In the genomic region with DNA sequence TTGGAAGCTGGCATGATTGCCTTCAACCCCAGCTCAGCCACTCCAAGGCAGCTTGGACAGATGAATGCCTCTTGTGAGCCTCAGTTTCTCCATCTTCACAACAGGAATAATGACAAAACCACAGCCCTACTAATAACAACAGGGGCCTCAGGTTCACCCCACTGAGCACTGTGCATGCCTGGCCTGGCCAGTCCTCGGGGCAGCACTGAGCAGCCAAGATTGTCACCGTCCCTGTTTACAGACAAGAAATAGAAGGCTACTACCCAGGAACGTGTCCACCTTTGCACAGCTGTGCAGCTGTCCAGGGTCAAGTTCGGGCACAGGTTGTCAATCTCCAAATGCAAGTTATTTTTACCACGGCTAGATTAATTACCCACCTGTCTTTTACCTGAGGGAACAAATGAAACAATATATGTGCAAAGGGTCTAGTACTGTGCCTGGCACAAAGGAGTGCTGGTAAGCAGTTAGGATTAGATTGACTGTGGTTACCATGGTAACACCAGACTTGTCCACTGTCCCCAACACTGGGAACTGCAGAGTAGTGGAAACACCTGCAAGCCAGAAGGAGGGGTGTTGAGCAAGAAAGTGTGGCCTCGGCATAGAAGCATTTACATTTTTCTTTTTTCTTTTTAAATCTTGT, we compare ENCODE assay signal across 25 cellular contexts.
A peak's percentile ranks its signal among the peaks of the same experiment; 100 is the strongest.
DNase-seq lines count a peak whose midpoint lies in the region; ATAC-seq and TF ChIP-seq lines count a peak whose summit lies in the region.
"Had no signal": no experiment of that assay in that cellular context is flagged by ENCODE, and none has a peak within 500 bp of the region (broad histone marks: within the 10 kb centered on the region; RNA-seq: fewer than 3 reads in every experiment).

No MANE protein-coding gene starts in this region.

- H3K4me1 Mint-ChIP-seq in chondrocyte (ENCODE audit: low read depth) = no peaks in the 10 kb centered on the region
- H3K4me1 Mint-ChIP-seq: activated naive CD8-positive, alpha-beta T cell treated with anti-CD3 and anti-CD28 coated beads, Interleukin-2, amount 50 U/mL, for 24 hours; naive B cell had no signal

- H3K4me3 Mint-ChIP-seq in chondrocyte (ENCODE audit: unreplicated experiment) = no peak overlapping the region
- H3K4me3 Mint-ChIP-seq: activated naive CD8-positive, alpha-beta T cell treated with anti-CD3 and anti-CD28 coated beads, Interleukin-2, amount 50 U/mL, for 24 hours; naive B cell; WTC11 had no signal

- TF ChIP-seq POLR2A in lower leg skin (IDR thresholded peaks at IDR 0.05) = no peak

- no peaks in the 10 kb centered on the region for H3K9me3 Mint-ChIP-seq in chondrocyte (ENCODE audit: low read depth)
- H3K9me3 Mint-ChIP-seq: activated naive CD8-positive, alpha-beta T cell treated with anti-CD3 and anti-CD28 coated beads, Interleukin-2, amount 50 U/mL, for 24 hours; naive B cell had no signal

- peaks cover 13% of the 10 kb centered on the region for H3K4me1 ChIP-seq in psoas muscle
- H3K4me1 ChIP-seq: tibial nerve had no signal

- no peaks in the 10 kb centered on the region for H3K36me3 Mint-ChIP-seq in chondrocyte (ENCODE audit: low read depth)
- H3K36me3 Mint-ChIP-seq: naive B cell, WTC11 had no signal

- no peaks in the 10 kb centered on the region for H3K27me3 ChIP-seq in psoas muscle (ENCODE audit: insufficient read depth in 3 of 3, low read length in 2 of 3)
- H3K27me3 ChIP-seq: brain microvascular endothelial cell, tibial nerve had no signal

- ATAC-seq in esophagus mucosa = peak; percentile 14
- ATAC-seq in psoas muscle = peak; percentile 75 to 91 (median 82)
- no peak for ATAC-seq in HG02588 (IDR thresholded peaks at IDR 0.05; ENCODE audit: unreplicated experiment)
- ATAC-seq: activated naive CD8-positive, alpha-beta T cell treated with anti-CD3 and anti-CD28 coated beads, Interleukin-2, amount 50 U/mL, for 24 hours; right cardiac atrium; SK-N-SH treated with all-trans-retinoic acid at 6 μM for 48 hours; stimulated activated naive CD8-positive, alpha-beta T cell treated with anti-CD3 and anti-CD28 coated beads, Interleukin-15, Interleukin-2, amounts not matched to agents 100 U/mL and 50 U/mL, for 24 hours; WTC11 had no signal

- H3K9me3 ChIP-seq in psoas muscle = no peaks in the 10 kb centered on the region
- H3K9me3 ChIP-seq: tibial nerve had no signal

- no peak overlapping the region for H3K4me3 ChIP-seq in psoas muscle
- no peak overlapping the region for H3K4me3 ChIP-seq in lower leg skin (ENCODE audit: low read depth, poor library complexity, severe bottlenecking)
- H3K4me3 ChIP-seq: tibial nerve had no signal

- peak overlapping the region; percentile 16 for H3K27ac ChIP-seq in psoas muscle
- H3K27ac ChIP-seq: 22Rv1, brain microvascular endothelial cell, tibial nerve had no signal

- no peak overlapping the region for H3K27ac Mint-ChIP-seq in chondrocyte (ENCODE audit: unreplicated experiment)
- H3K27ac Mint-ChIP-seq: activated naive CD8-positive, alpha-beta T cell treated with anti-CD3 and anti-CD28 coated beads, Interleukin-2, amount 50 U/mL, for 24 hours had no signal

- intact Hi-C loops in psoas muscle (cut with DNase I) = no loop called here
- intact Hi-C loops in lower leg skin (cut with DNase I; ENCODE audit: low total_unique reads) = no loop called here

- no peaks in the 10 kb centered on the region for H3K36me3 ChIP-seq in psoas muscle (ENCODE audit: insufficient read depth in 1 of 2, low read depth in 1 of 2)
- H3K36me3 ChIP-seq: brain microvascular endothelial cell, tibial nerve had no signal

- peak; percentile 22 for DNase-seq in DMS 273 (lab: John Stamatoyannopoulos, UW; ENCODE audit: unreplicated experiment)
- no peak for DNase-seq in DMS 273 treated with DMSO at 0.1 percent for 48 hours (lab: John Stamatoyannopoulos, UW)
- DNase-seq in NAMALWA (ENCODE audit: low spot score) = peak; percentile 71
- no peak for DNase-seq in psoas muscle
- no peak for DNase-seq in lower leg skin (ENCODE audit: low spot score in 2 of 2)
- DNase-seq in chondrocyte (ENCODE audit: low spot score) = no peak
- DNase-seq: activated CD4-positive, alpha-beta T cell treated with anti-CD3 and anti-CD28 coated beads, Interleukin-2, amount 50 U/mL, for 4 hours; activated effector memory CD4-positive, alpha-beta T cell treated with Interleukin-2 at 50 U/mL for 16 hours; activated naive CD8-positive, alpha-beta T cell treated with anti-CD3 and anti-CD28 coated beads, Interleukin-2, amount 50 U/mL, for 24 hours; brain microvascular endothelial cell; effector memory CD4-positive, alpha-beta T cell; GOT3; naive B cell; NCI-H1105; NCI-H2107; right cardiac atrium; stimulated activated CD4-positive, alpha-beta T cell treated with anti-CD3 and anti-CD28 coated beads, Interleukin-12 subunit alpha, Interleukin-12 subunit beta, amount 100 ng/mL, for 4 hours; stimulated activated CD4-positive, alpha-beta T cell treated with anti-CD3 and anti-CD28 coated beads, Interleukin-4, amount 100 ng/mL, for 4 hours; stimulated activated naive CD8-positive, alpha-beta T cell treated with anti-CD3 and anti-CD28 coated beads, Interleukin-15, Interleukin-2, amounts not matched to agents 100 U/mL and 50 U/mL, for 24 hours had no signal

- WGBS in psoas muscle, 3 donors = 16 to 33% (median 21%) methylated on average over 6 of the region's 6 CpGs
- 64 to 65% methylated on average over 6 of the region's 6 CpGs for WGBS in lower leg skin, 2 donors

- H3K27me3 Mint-ChIP-seq in chondrocyte (ENCODE audit: low read depth) = peaks cover 2% of the 10 kb centered on the region

- TF ChIP-seq CTCF in psoas muscle (IDR thresholded peaks at IDR 0.05) (peak; percentile 16), lower leg skin (IDR thresholded peaks at IDR 0.05) (no peak), chondrocyte (IDR thresholded peaks at IDR 0.05) (no peak)

Comparison
In these comparisons a context has a peak if more than half of its experiments do, and no peak if none do; other contexts are left out.
1. DNase-seq: peak in DMS 273 (single experiment) and NAMALWA (single experiment); none in DMS 273 treated with DMSO at 0.1 percent for 48 hours (single experiment), psoas muscle (0 of 2), lower leg skin (0 of 2) and chondrocyte (single experiment).